In the genomic region with DNA sequence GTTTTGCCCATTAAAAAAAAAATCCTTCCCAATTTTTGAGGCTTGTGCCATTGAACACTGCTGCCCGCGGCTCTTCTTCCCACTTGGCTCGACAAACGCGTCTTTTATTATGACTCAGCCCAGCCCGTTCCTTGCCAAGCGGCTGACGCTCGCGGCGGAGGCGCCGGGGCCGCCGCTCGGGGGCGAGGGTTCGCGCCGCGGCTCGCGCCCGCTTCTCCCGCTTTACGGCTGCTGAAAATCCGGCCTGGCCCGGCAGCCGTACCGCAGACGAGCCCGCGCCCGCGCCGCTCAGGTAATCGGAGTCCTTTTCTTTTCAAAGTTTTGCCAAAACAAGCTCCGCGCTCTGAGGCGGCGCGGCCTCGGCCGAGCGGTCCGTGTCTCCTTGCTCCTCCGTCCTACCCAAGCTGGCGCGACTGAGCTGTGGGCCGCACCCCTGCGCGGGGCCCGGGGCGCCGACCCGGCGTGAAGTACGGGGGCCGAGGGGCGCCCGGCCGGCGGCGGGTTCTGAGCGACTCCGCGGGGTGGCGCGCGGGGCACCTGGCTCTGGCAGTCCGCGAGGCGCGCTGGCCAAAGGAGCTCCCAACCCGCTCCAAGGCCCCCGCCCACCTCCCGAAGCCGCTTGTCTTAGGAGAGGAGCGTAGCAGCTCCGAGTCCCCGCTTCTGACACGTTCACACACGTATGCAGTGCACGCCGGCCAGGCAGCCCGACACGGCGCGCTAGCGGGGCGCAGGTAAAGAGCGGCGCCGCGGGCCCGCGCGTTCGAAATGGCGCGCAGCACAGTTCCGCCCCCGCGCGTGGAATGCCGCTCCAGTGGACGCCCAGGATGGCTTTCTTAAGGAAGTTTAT, we compare ENCODE assay signal across 8 cellular contexts.
DNase-seq lines count a peak whose midpoint lies in the region; ATAC-seq and TF ChIP-seq lines count a peak whose summit lies in the region.

No MANE protein-coding gene starts in this region.

- no peak overlapping the region for H3K27ac Mint-ChIP-seq in activated B cell treated with CpG ODN at 0.5 μM for 24 hours

- BruUV-seq in A673 (replicated peaks; lab: Mats Ljungman, UMichigan) = no TSS peak

- TF ChIP-seq CTCF in A673 (conservative IDR thresholded peaks at IDR 0.05; ENCODE audit: low read depth, low read length) (no peak), activated B cell treated with CpG ODN at 0.5 μM for 24 hours (IDR thresholded peaks at IDR 0.05) (no peak), left lung (IDR thresholded peaks at IDR 0.05) (no peak)

- DNase-seq in A673 (ENCODE audit: low spot score) (peak; percentile 90), NCI-H2107 (lab: John Stamatoyannopoulos, UW) (peak; percentile 90), activated B cell treated with CpG ODN at 0.5 μM for 24 hours (peak; percentile 25), dermis blood vessel endothelial cell (peak; percentile 88), left lung (peak; percentile 85 to 93)
- DNase-seq in stimulated activated CD4-positive, alpha-beta T cell treated with anti-CD3 and anti-CD28 coated beads, Interleukin-2, amount 100 ng/mL, for 24 hours = peak; percentile 33 to 68

- H3K4me3 Mint-ChIP-seq in activated B cell treated with CpG ODN at 0.5 μM for 24 hours = peak overlapping the region; percentile 69

- no peaks in the 10 kb centered on the region for H3K36me3 Mint-ChIP-seq in activated B cell treated with CpG ODN at 0.5 μM for 24 hours (ENCODE audit: low read depth)

- CTCF ChIA-PET in A673 (lab: Charles Lee) (interaction anchor here (0.9 kb wide), 1 partner anchor 177 kb away, joined by 4 read pairs; no protein-coding TSS in a partner anchor), activated B cell treated with CpG ODN at 0.5 μM for 24 hours (lab: Charles Lee) (no interaction called here)

- peaks cover 14% of the 10 kb centered on the region for H3K27me3 Mint-ChIP-seq in activated B cell treated with CpG ODN at 0.5 μM for 24 hours

- no peaks in the 10 kb centered on the region for H3K9me3 Mint-ChIP-seq in activated B cell treated with CpG ODN at 0.5 μM for 24 hours

- H3K27me3 ChIP-seq in A673 (replicated peaks; ENCODE audit: insufficient read depth, low read depth, low read length, poor library complexity) (no peaks in the 10 kb centered on the region), left lung (peaks cover 0 to 33% of the 10 kb centered on the region in 2 donors)

- intact Hi-C loops in A673 (cut with micrococcal nuclease; ENCODE audit: unreplicated experiment) (no loop called here), activated B cell treated with CpG ODN at 0.5 μM for 24 hours (cut with micrococcal nuclease) (no loop called here), left lung (cut with DNase I) (no loop called here)

- peak overlapping the region; percentile 90 for H3K27ac ChIP-seq in A673 (ENCODE audit: low read depth, low read length, poor library complexity, severe bottlenecking)
- peak overlapping the region; percentile 87 to 98 for H3K27ac ChIP-seq in left lung

- H3K4me1 ChIP-seq in A673 (ENCODE audit: insufficient read depth, low read length, poor library complexity, severe bottlenecking) (peaks cover 15% of the 10 kb centered on the region), left lung (peaks cover 4 to 32% of the 10 kb centered on the region in 2 donors)

- H3K36me3 ChIP-seq in A673 (ENCODE audit: insufficient read depth, low read length, poor library complexity, severe bottlenecking) (no peaks in the 10 kb centered on the region), left lung (no peaks in the 10 kb centered on the region)

- H3K4me3 ChIP-seq in A673 (ENCODE audit: low read depth, low read length, poor library complexity, severe bottlenecking) (peak overlapping the region; percentile 89), left lung (peak overlapping the region; percentile 60 to 63)

- ATAC-seq in GM18520 (IDR thresholded peaks at IDR 0.05; ENCODE audit: unreplicated experiment) (peak; percentile 48), HG03095 (IDR thresholded peaks at IDR 0.05; ENCODE audit: unreplicated experiment) (peak; percentile 72), activated B cell treated with CpG ODN at 0.5 μM for 24 hours (ENCODE audit: low read depth) (peak; percentile 57), left lung (peak; percentile 82)

- peaks cover 11% of the 10 kb centered on the region for H3K4me1 Mint-ChIP-seq in activated B cell treated with CpG ODN at 0.5 μM for 24 hours

- POLR2A ChIA-PET in A673 (lab: Charles Lee; ENCODE audit: low non-redundant PET) (interaction anchor here (0.6 kb wide), 1 partner anchor 1401 kb away, joined by 3 read pairs; no protein-coding TSS in a partner anchor), activated B cell treated with CpG ODN at 0.5 μM for 24 hours (lab: Charles Lee) (no interaction called here)

- H3K9me3 ChIP-seq in A673 (ENCODE audit: low read depth, low read length, poor library complexity, severe bottlenecking) (no peaks in the 10 kb centered on the region), left lung (no peaks in the 10 kb centered on the region)

Comparison
In these comparisons a context has a peak if more than half of its experiments do, and no peak if none do; other contexts are left out.
1. Peak in every context shown above with its lines: DNase-seq, ATAC-seq, H3K4me3 ChIP-seq and H3K27ac ChIP-seq.
2. DNase-seq: peak in every context shown above with its lines; median percentile 90 in A673; 90 in NCI-H2107; 89 in left lung; 88 in dermis blood vessel endothelial cell; 50 in stimulated activated CD4-positive, alpha-beta T cell treated with anti-CD3 and anti-CD28 coated beads, Interleukin-2, amount 100 ng/mL, for 24 hours; 25 in activated B cell treated with CpG ODN at 0.5 μM for 24 hours.